Comparison of ENCODE assay signal across 12 cellular contexts in the genomic region with DNA sequence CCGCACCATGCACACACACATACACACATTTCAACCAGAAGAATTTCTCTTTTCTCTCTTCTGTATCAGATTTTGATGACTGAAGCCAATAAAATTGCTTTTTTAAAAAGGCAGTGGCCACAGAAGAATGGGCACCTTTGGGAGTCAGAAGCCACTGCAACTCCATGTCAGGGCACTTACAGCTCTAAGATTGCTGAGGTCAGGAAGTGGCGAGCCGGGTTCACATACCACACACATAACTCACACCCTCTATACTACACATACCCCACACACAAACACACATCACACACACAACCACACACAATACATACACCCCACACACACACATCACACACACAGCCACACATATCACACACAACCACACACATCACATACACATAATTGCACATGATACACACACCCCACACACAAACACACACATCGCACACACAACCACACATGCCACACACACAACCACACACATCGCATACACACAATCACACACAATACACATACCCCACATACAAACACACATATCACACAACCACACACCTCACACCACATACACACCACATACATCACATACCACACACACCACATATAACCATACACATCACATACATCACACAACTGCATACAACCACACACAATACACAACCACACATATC. TPM values are rescaled to one million over a fixed set of nuclear protein-coding genes. Genes with fewer than 3 reads are reported as not detected.
DNase-seq lines count a peak whose midpoint lies in the region; ATAC-seq and TF ChIP-seq lines count a peak whose summit lies in the region.
"Had no signal": no experiment of that assay in that cellular context is flagged by ENCODE, and none has a peak within 500 bp of the region (broad histone marks: within the 10 kb centered on the region; RNA-seq: fewer than 3 reads in every experiment).

No MANE protein-coding gene starts in this region.

- peaks cover 10% of the 10 kb centered on the region for H3K27me3 ChIP-seq in foreskin keratinocyte
- H3K27me3 ChIP-seq: body of pancreas had no signal

- ATAC-seq in foreskin keratinocyte (peak; percentile 19), GM21423 (IDR thresholded peaks at IDR 0.05; ENCODE audit: unreplicated experiment) (no peak)
- ATAC-seq: body of pancreas had no signal

- DNase-seq in stimulated activated CD4-positive, alpha-beta T cell treated with anti-CD3 and anti-CD28 coated beads, Interleukin-15, amount 100 ng/mL, for 24 hours = peak; percentile 1
- no peak for DNase-seq in stimulated activated CD4-positive, alpha-beta T cell treated with anti-CD3 and anti-CD28 coated beads, Interleukin-12 subunit alpha, Interleukin-12 subunit beta, amount 100 ng/mL, for 4 hours
- peak; percentile 60 to 65 for DNase-seq in SW 1271 (lab: John Stamatoyannopoulos, UW)
- peak; percentile 82 to 87 for DNase-seq in foreskin keratinocyte
- DNase-seq in hypothalamus (lab: John Stamatoyannopoulos, UW) = no peak
- DNase-seq in GM10248 (ENCODE audit: extremely low spot score) = no peak
- DNase-seq in SIG-M5 (lab: John Stamatoyannopoulos, UW) = no peak

- peak overlapping the region; percentile 52 for H3K27ac ChIP-seq in foreskin keratinocyte
- H3K27ac ChIP-seq: left ventricle myocardium inferior had no signal

- TF ChIP-seq CTCF in foreskin keratinocyte (conservative IDR thresholded peaks at IDR 0.05) = no peak
- TF ChIP-seq CTCF in GM10248 (IDR thresholded peaks at IDR 0.05; ENCODE audit: control extremely low read depth, extremely low read depth, low read depth, missing control alignments) = no peak

- POLR2A ChIA-PET in GM10248 (lab: Yijun Ruan, JAX) = no interaction called here

- H3K4me1 ChIP-seq in foreskin keratinocyte = peaks cover 26% of the 10 kb centered on the region

- CTCF ChIA-PET in GM10248 (lab: Yijun Ruan, JAX) = interaction anchor here (1.3 kb wide), 1 partner anchor 10 kb away, joined by 5 read pairs; no protein-coding TSS in a partner anchor

RNA-seq across cellular contexts. Expression of a gene that starts 31.2 kb away (rescaled TPM):
- 0.58 and 0.78 TPM in 2 replicates for total RNA-seq in foreskin keratinocyte
- 0.47 and 0.84 TPM in 2 replicates for polyA plus RNA-seq in foreskin keratinocyte
- total RNA-seq: left ventricle myocardium inferior had no signal
- polyA plus RNA-seq: IgD-negative memory B cell had no signal

RNA-seq across cellular contexts. Expression of a gene that starts 53.6 kb away (rescaled TPM):
- 0.10 and 0.32 TPM in 2 replicates for total RNA-seq in foreskin keratinocyte
- 0.10 and 0.13 TPM in 2 replicates for polyA plus RNA-seq in foreskin keratinocyte

RNA-seq across cellular contexts. Expression of a gene that starts 59.5 kb away (rescaled TPM):
- total RNA-seq in foreskin keratinocyte = 0.14 and 0.17 TPM in 2 replicates
- not detected in 2 replicates for polyA plus RNA-seq in foreskin keratinocyte
- total RNA-seq: body of pancreas, left ventricle myocardium inferior had no signal
- polyA plus RNA-seq: IgD-negative memory B cell, urinary bladder had no signal

Comparison
In these comparisons a context has a peak if more than half of its experiments do, and no peak if none do; other contexts are left out.
1. DNase-seq: peak in stimulated activated CD4-positive, alpha-beta T cell treated with anti-CD3 and anti-CD28 coated beads, Interleukin-15, amount 100 ng/mL, for 24 hours (single experiment), SW 1271 (2 of 2) and foreskin keratinocyte (2 of 2); none in stimulated activated CD4-positive, alpha-beta T cell treated with anti-CD3 and anti-CD28 coated beads, Interleukin-12 subunit alpha, Interleukin-12 subunit beta, amount 100 ng/mL, for 4 hours (single experiment), hypothalamus (0 of 51), GM10248 (single experiment) and SIG-M5 (single experiment).